In genomic region chr22:44664149-44664548, GRCh38 we compare ENCODE assay signal across 8 cellular contexts. TPM values are rescaled to one million over a fixed set of nuclear protein-coding genes. Genes with fewer than 3 reads are reported as not detected.
DNase-seq lines count a peak whose midpoint lies in the region; ATAC-seq and TF ChIP-seq lines count a peak whose summit lies in the region.

No MANE protein-coding gene starts in this region.

- no peak overlapping the region for H3K23ac ChIP-seq in H9 (ENCODE audit: insufficient read length, low read depth, low read length)

- no peak overlapping the region for H4K8ac ChIP-seq in H9 (replicated peaks; ENCODE audit: insufficient read length, low read depth, low read length)

- no peak overlapping the region for H2AFZ ChIP-seq in H9 (ENCODE audit: low read length)

- no peak overlapping the region for H3K4me3 ChIP-seq in BE2C (ENCODE audit: low read depth, low read length)
- no peak overlapping the region for H3K4me3 ChIP-seq in right lobe of liver

- no peak overlapping the region for H2BK120ac ChIP-seq in H9 (ENCODE audit: low read depth, low read length, poor library complexity, severe bottlenecking)

- 46% methylated on average over 4 of the region's 11 CpGs for WGBS in right lobe of liver (ENCODE audit: insufficient coverage, low coverage, low lambda C conversion rate, missing lambda C conversion rate)
- no CpG with 5 or more reads among the region's 11 CpGs for WGBS in H9 (ENCODE audit: extremely low coverage, insufficient read length, low lambda C conversion rate)

- H2BK5ac ChIP-seq in H9 (ENCODE audit: insufficient read length, low read length): no peak overlapping the region

- H3K27ac ChIP-seq in right lobe of liver (peak overlapping the region; percentile 37 to 74 (median 69)), H9 (ENCODE audit: insufficient read length, low read depth, low read length) (no peak overlapping the region)

- H3K27me3 Mint-ChIP-seq in stimulated activated naive CD8-positive, alpha-beta T cell treated with anti-CD3 and anti-CD28 coated beads, Interleukin-15, amount 100 ng/mL, for 72 hours: no peaks in the 10 kb centered on the region
- peaks cover 57% of the 10 kb centered on the region for H3K27me3 Mint-ChIP-seq in H9 (ENCODE audit: low read depth)

- no peaks in the 10 kb centered on the region for H4K20me1 ChIP-seq in H9 (ENCODE audit: control insufficient read depth, insufficient read depth, insufficient read length)

- TF ChIP-seq POLR2A in right lobe of liver (IDR thresholded peaks at IDR 0.05): no peak

- no peaks in the 10 kb centered on the region for H3K36me3 ChIP-seq in BE2C
- no peaks in the 10 kb centered on the region for H3K36me3 ChIP-seq in right lobe of liver

- H2BK15ac ChIP-seq in H9 (ENCODE audit: low read depth, low read length): no peak overlapping the region

- peaks cover 10% of the 10 kb centered on the region for H3K4me1 ChIP-seq in BE2C
- peaks cover 0 to 12% (median 0%) of the 10 kb centered on the region in 4 donors for H3K4me1 ChIP-seq in right lobe of liver
- no peaks in the 10 kb centered on the region; the same call in 1 of the 2 replicates for H3K4me1 ChIP-seq in H9 (ENCODE audit: insufficient read depth, low read length)

- no peak overlapping the region for H2BK12ac ChIP-seq in H9 (ENCODE audit: insufficient read length, low read depth, low read length)

- H3K4me2 ChIP-seq in H9 (ENCODE audit: insufficient read depth, insufficient read length, low read length): no peak overlapping the region

- no peak overlapping the region for H3K14ac ChIP-seq in H9 (ENCODE audit: insufficient read depth, low read length)

- H3K27ac Mint-ChIP-seq in stimulated activated naive CD8-positive, alpha-beta T cell treated with anti-CD3 and anti-CD28 coated beads, Interleukin-15, amount 100 ng/mL, for 72 hours: peak overlapping the region in 1 of 2 donors; percentile 30
- H3K27ac Mint-ChIP-seq in H9: no peak overlapping the region

- peak; percentile 76 to 82 (median 80) for ATAC-seq in right lobe of liver
- peak; percentile 75 for ATAC-seq in stimulated activated naive CD8-positive, alpha-beta T cell treated with anti-CD3 and anti-CD28 coated beads, Interleukin-15, amount 100 ng/mL, for 72 hours
- no peak for ATAC-seq in HG03432 (IDR thresholded peaks at IDR 0.05; ENCODE audit: unreplicated experiment)

- H3K27me3 ChIP-seq in BE2C (peaks cover under 1% of the 10 kb centered on the region; the same call in 1 of the 2 replicates), right lobe of liver (no peaks in the 10 kb centered on the region), H9 (ENCODE audit: insufficient read depth, low read length) (peaks cover under 1% of the 10 kb centered on the region; the same call in 1 of the 2 replicates)

- no peak overlapping the region for H3K56ac ChIP-seq in H9 (ENCODE audit: insufficient read length, low read depth, low read length)

- H3K79me2 ChIP-seq in H9 (ENCODE audit: insufficient read depth, low read length): no peaks in the 10 kb centered on the region

- peaks cover 3% of the 10 kb centered on the region for H3K23me2 ChIP-seq in H9 (ENCODE audit: insufficient read length, low read depth, low read length, poor library complexity, severe bottlenecking)

- no peak overlapping the region for H2AK5ac ChIP-seq in H9 (ENCODE audit: insufficient read length, low read length)

- H2BK20ac ChIP-seq in H9 (ENCODE audit: low read depth, low read length, poor library complexity, severe bottlenecking): no peak overlapping the region

- no peak overlapping the region for H4K91ac ChIP-seq in H9 (ENCODE audit: insufficient read length, low read depth, low read length)

- no peak overlapping the region for H3K4ac ChIP-seq in H9 (ENCODE audit: low read depth, low read length)

- H3K4me3 Mint-ChIP-seq in stimulated activated naive CD8-positive, alpha-beta T cell treated with anti-CD3 and anti-CD28 coated beads, Interleukin-15, amount 100 ng/mL, for 72 hours: peak overlapping the region in 1 of 2 donors; percentile 58
- no peak overlapping the region for H3K4me3 Mint-ChIP-seq in H9

- no peaks in the 10 kb centered on the region for H3K9me3 Mint-ChIP-seq in stimulated activated naive CD8-positive, alpha-beta T cell treated with anti-CD3 and anti-CD28 coated beads, Interleukin-15, amount 100 ng/mL, for 72 hours
- peaks cover 0 to 3% of the 10 kb centered on the region in 2 experiments; a peak in 2 of 5 replicates for H3K9me3 Mint-ChIP-seq in H9

- H4K5ac ChIP-seq in H9 (ENCODE audit: insufficient read length, low read depth, low read length): no peak overlapping the region

- no peak overlapping the region for H3T11ph ChIP-seq in H9 (ENCODE audit: low read length)

- no peaks in the 10 kb centered on the region for H3K79me1 ChIP-seq in H9 (ENCODE audit: insufficient read depth, low read depth, low read length, poor library complexity, severe bottlenecking)

- peak; percentile 51 for DNase-seq in BE2C
- peak; percentile 56 for DNase-seq in RPMI7951 (ENCODE audit: low read depth)
- DNase-seq in anterior cingulate cortex (lab: John Stamatoyannopoulos, UW): peak in 48 of 58 donors; percentile 18 to 81 (median 52)
- DNase-seq in right lobe of liver: peak; percentile 68 to 79 (median 71)
- DNase-seq in stimulated activated naive CD8-positive, alpha-beta T cell treated with anti-CD3 and anti-CD28 coated beads, Interleukin-15, amount 100 ng/mL, for 72 hours: peak; percentile 31 to 68
- no peak for DNase-seq in HUDEP-2 (lab: John Stamatoyannopoulos, UW; ENCODE audit: unreplicated experiment in 76 of 76)
- no peak for DNase-seq in H9

- peaks cover 67% of the 10 kb centered on the region for H3K4me1 Mint-ChIP-seq in stimulated activated naive CD8-positive, alpha-beta T cell treated with anti-CD3 and anti-CD28 coated beads, Interleukin-15, amount 100 ng/mL, for 72 hours
- H3K4me1 Mint-ChIP-seq in H9: peaks cover 15 to 26% of the 10 kb centered on the region in 2 experiments

- intact Hi-C loops in right lobe of liver (cut with DNase I): no loop called here

- H3K9ac ChIP-seq in H9 (ENCODE audit: extremely low read depth, insufficient read length, low read length): no peak overlapping the region

- H3K9me3 ChIP-seq in BE2C: no peaks in the 10 kb centered on the region
- H3K9me3 ChIP-seq in right lobe of liver: no peaks in the 10 kb centered on the region
- no peaks in the 10 kb centered on the region for H3K9me3 ChIP-seq in H9 (ENCODE audit: control insufficient read depth, low read depth, low read length)

- no peak overlapping the region for H3K18ac ChIP-seq in H9 (ENCODE audit: insufficient read length, low read depth, low read length)

- H3K36me3 Mint-ChIP-seq in H9 (ENCODE audit: insufficient read depth in 1 of 3, low read depth in 3 of 3): no peaks in the 10 kb centered on the region; a peak in 2 of 7 replicates

- TF ChIP-seq CTCF in BE2C (IDR thresholded peaks at IDR 0.05; ENCODE audit: low read depth, low read length): no peak
- no peak for TF ChIP-seq CTCF in right lobe of liver (IDR thresholded peaks at IDR 0.05)
- no peak for TF ChIP-seq CTCF in H9 (conservative IDR thresholded peaks at IDR 0.05)

RNA-seq across cellular contexts. Expression of gene PRR5, which starts 37.9 kb away (rescaled TPM):
- polyA plus RNA-seq in BE2C (2012; ENCODE audit: insufficient read depth, insufficient read length, low read depth): 8.3 TPM
- 0.29 and 0.96 TPM in 2 replicates for total RNA-seq in RPMI7951 (2014; rRNA removed; shearing (Covaris generic))
- total RNA-seq in right lobe of liver (10 to 100 TPM; 14.1 to 25.3 (median 20.2) TPM), H9 (2021) (11.8 and 12.6 TPM in 2 replicates)

Comparison
In these comparisons a context has a peak if more than half of its experiments do, and no peak if none do; other contexts are left out.
1. DNase-seq: peak in BE2C (single experiment), RPMI7951 (single experiment), anterior cingulate cortex (48 of 58), right lobe of liver (3 of 3) and stimulated activated naive CD8-positive, alpha-beta T cell treated with anti-CD3 and anti-CD28 coated beads, Interleukin-15, amount 100 ng/mL, for 72 hours (2 of 2); none in HUDEP-2 (0 of 76) and H9 (single experiment).